Comparison of ENCODE assay signal across 7 cellular contexts in the genomic region with DNA sequence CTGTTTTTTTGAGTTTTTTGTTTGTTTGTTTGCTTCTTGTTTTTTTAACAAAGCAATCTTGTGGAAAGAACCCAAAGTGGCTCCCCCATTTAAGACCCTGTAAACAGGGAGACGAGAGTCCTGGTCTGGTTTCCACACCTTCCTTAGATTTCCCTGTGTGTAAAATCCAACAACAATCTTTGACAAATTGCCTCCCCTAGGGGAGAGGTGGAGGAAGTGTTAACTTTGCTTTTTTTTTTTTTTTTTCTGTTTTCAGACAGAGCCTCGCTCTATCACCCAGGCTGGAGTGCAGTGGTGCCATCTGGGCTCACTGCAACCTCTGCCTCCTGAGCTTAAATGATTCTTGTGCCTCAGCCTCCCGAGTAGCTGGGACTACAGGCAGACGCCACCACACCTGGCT.
A peak's percentile ranks its signal among the peaks of the same experiment; 100 is the strongest.
DNase-seq lines count a peak whose midpoint lies in the region; ATAC-seq, FAIRE-seq and TF ChIP-seq lines count a peak whose summit lies in the region.
"Not testable (repeated sequence)": the region's sequence is repeated elsewhere in the genome, so short reads cannot be mapped to it uniquely, and the experiment has no call there.

No MANE protein-coding gene starts in this region.

- H3K9me3 Mint-ChIP-seq in HFFc6 = not testable (repeated sequence)

- not testable (repeated sequence) for H4K20me1 ChIP-seq in K562 (replicated peaks; ENCODE audit: control insufficient read depth, insufficient read depth, low read length)

- WGBS in K562 (ENCODE audit: insufficient coverage, low coverage, missing lambda C conversion rate) = 0% methylated on average over 3 of the region's 4 CpGs
- WGBS in mesendoderm (ENCODE audit: extremely low coverage, insufficient coverage, low lambda C conversion rate) = no CpG with 5 or more reads among the region's 4 CpGs

- peak; percentile 10 to 29; a peak in 1 of 4 replicates for TF ChIP-seq RAD21 in K562 (CRISPR knock-in tag; conservative IDR thresholded peaks at IDR 0.05 in 1 of 2, IDR thresholded peaks at IDR 0.05 in 1 of 2)

- not testable (repeated sequence) for TF ChIP-seq POLR2A in K562 (conservative IDR thresholded peaks at IDR 0.05)

- H3K36me3 ChIP-seq in A673 (ENCODE audit: insufficient read depth, low read length, poor library complexity, severe bottlenecking); K562 (ENCODE audit: control insufficient read depth, insufficient read depth, low read length); mesendoderm (ENCODE audit: control insufficient read depth, insufficient read depth, low read length); parathyroid adenoma (ENCODE audit: control insufficient read depth, insufficient read depth, low read length): not testable (repeated sequence)

- not testable (repeated sequence) for H3K4me1 ChIP-seq in A673 (ENCODE audit: insufficient read depth, low read length, poor library complexity, severe bottlenecking); K562 (replicated peaks in 1 of 2; ENCODE audit: control insufficient read depth in 2 of 2, insufficient read depth in 2 of 2, low read length in 2 of 2); mesendoderm (ENCODE audit: control insufficient read depth, low read depth, low read length); parathyroid adenoma

- H3K79me2 ChIP-seq in K562 (ENCODE audit: control insufficient read depth, insufficient read depth, low read length); mesendoderm (ENCODE audit: control insufficient read depth, insufficient read depth, low read length); parathyroid adenoma: not testable (repeated sequence)

- H3K23ac ChIP-seq in mesendoderm (ENCODE audit: low read length) = not testable (repeated sequence)

- not testable (repeated sequence) for H3K4me3 Mint-ChIP-seq in HFFc6

- H2BK120ac ChIP-seq in mesendoderm (ENCODE audit: low read depth, low read length) = not testable (repeated sequence)

- H4K8ac ChIP-seq in mesendoderm (ENCODE audit: low read depth, low read length) = not testable (repeated sequence)

- not testable (repeated sequence) for H3K4me3 ChIP-seq in A673 (ENCODE audit: low read depth, low read length, poor library complexity, severe bottlenecking); GM12864 (ENCODE audit: low read depth, low read length); K562; epithelial cell of proximal tubule (ENCODE audit: low read depth, low read length); mesendoderm (ENCODE audit: low read length); parathyroid adenoma (ENCODE audit: low read depth, low read length)

- H4K5ac ChIP-seq in mesendoderm (ENCODE audit: low read length) = not testable (repeated sequence)

- not testable (repeated sequence) for H2BK15ac ChIP-seq in mesendoderm (replicated peaks; ENCODE audit: low read depth)

- not testable (repeated sequence) for H3K9ac ChIP-seq in K562 (ENCODE audit: insufficient read depth in 1 of 2, low read depth in 2 of 2, low read length in 2 of 2); mesendoderm (ENCODE audit: low read length); parathyroid adenoma

- TF ChIP-seq CTCF in A673 (conservative IDR thresholded peaks at IDR 0.05; ENCODE audit: low read depth, low read length) = 0 out of 2 replicates have a peak, but pooled peaks have one; percentile 18
- TF ChIP-seq CTCF in GM12864 (IDR thresholded peaks at IDR 0.05; ENCODE audit: low read depth, low read length, missing control alignments) = peak; percentile 8
- TF ChIP-seq CTCF in HFFc6 (IDR thresholded peaks at IDR 0.05) = peak; percentile 45
- TF ChIP-seq CTCF in K562 (IDR thresholded peaks at IDR 0.05 in 2 of 3, conservative IDR thresholded peaks at IDR 0.05 in 1 of 3; ENCODE audit: insufficient read depth in 2 of 3, low read depth in 1 of 3, low read length in 3 of 3) = peak in 2 of 3 experiments; percentile 15 to 48; a peak in 3 of 6 replicates
- TF ChIP-seq CTCF in epithelial cell of proximal tubule (conservative IDR thresholded peaks at IDR 0.05; ENCODE audit: low read depth, low read length) = peak; percentile 10
- TF ChIP-seq CTCF in parathyroid adenoma (IDR thresholded peaks at IDR 0.05) = peak; percentile 24

- not testable (repeated sequence) for TF ChIP-seq EP300 in K562 (IDR thresholded peaks at IDR 0.05; ENCODE audit: low read length)

- not testable (repeated sequence) for BruUV-seq in A673 (replicated peaks; lab: Mats Ljungman, UMichigan); K562 (replicated peaks; lab: Mats Ljungman, UMichigan)

- not testable (repeated sequence) for H3K27me3 ChIP-seq in A673 (replicated peaks; ENCODE audit: insufficient read depth, low read depth, low read length, poor library complexity); K562 (ENCODE audit: control insufficient read depth in 2 of 2, insufficient read depth in 2 of 2, low read length in 2 of 2); mesendoderm (ENCODE audit: insufficient read depth, low read length, poor library complexity); parathyroid adenoma (ENCODE audit: control insufficient read depth, insufficient read depth, low read length)

- H2BK5ac ChIP-seq in mesendoderm (ENCODE audit: low read length) = not testable (repeated sequence)

- ATAC-seq in K562 = not testable (repeated sequence)

- H3K9me3 ChIP-seq in A673 (ENCODE audit: low read depth, low read length, poor library complexity, severe bottlenecking); K562 (replicated peaks; ENCODE audit: control insufficient read depth, insufficient read depth, low read depth, low read length); parathyroid adenoma (ENCODE audit: control insufficient read depth, low read length): not testable (repeated sequence)

- DNase-seq in A673 (ENCODE audit: low spot score); GM12864 (ENCODE audit: low read depth); HFFc6; K562 (ENCODE audit: extremely low read depth in 1 of 4, low spot score in 3 of 4); epithelial cell of proximal tubule (ENCODE audit: low read depth): not testable (repeated sequence)
- DNase-seq in mesendoderm = peak; percentile 29

- POLR2A ChIA-PET in A673 (lab: Charles Lee; ENCODE audit: low non-redundant PET); K562 (lab: Yijun Ruan, JAX): not testable (repeated sequence)

- CTCF ChIA-PET in A673 (lab: Charles Lee); K562 (lab: Yijun Ruan, JAX; ENCODE audit: low intra/inter-chr PET ratio): not testable (repeated sequence)

- H3K27me3 Mint-ChIP-seq in HFFc6 (ENCODE audit: insufficient read depth) = peaks cover 17% of the 10 kb centered on the region

- H3K27ac ChIP-seq in A673 (ENCODE audit: low read depth, low read length, poor library complexity, severe bottlenecking); K562 (ENCODE audit: extremely low read depth, low read depth, low read length); mesendoderm (ENCODE audit: low read depth, low read length); parathyroid adenoma: not testable (repeated sequence)

- not testable (repeated sequence) for H3K4me2 ChIP-seq in K562 (ENCODE audit: insufficient read depth, low read length); mesendoderm (ENCODE audit: low read length); parathyroid adenoma (ENCODE audit: low read length)

- intact Hi-C loops in A673 (cut with micrococcal nuclease; ENCODE audit: unreplicated experiment) = not testable (repeated sequence)
- intact Hi-C loops in K562 (cut with micrococcal nuclease) = loop anchor here (10.0 kb wide), 1 partner anchor 106 kb away; no protein-coding TSS in a partner anchor

- H2AFZ ChIP-seq in K562 (ENCODE audit: low read depth, low read length); parathyroid adenoma: not testable (repeated sequence)

- H3K79me1 ChIP-seq in mesendoderm (ENCODE audit: low read length) = not testable (repeated sequence)

- H3K4ac ChIP-seq in mesendoderm (ENCODE audit: low read depth, low read length) = not testable (repeated sequence)

- H3K9me1 ChIP-seq in K562 (ENCODE audit: control insufficient read depth, insufficient read depth, low read length) = not testable (repeated sequence)

- H2AK5ac ChIP-seq in mesendoderm (ENCODE audit: low read length) = not testable (repeated sequence)

- not testable (repeated sequence) for H3K56ac ChIP-seq in mesendoderm (ENCODE audit: low read length)

- FAIRE-seq in K562 (lab: Jason Lieb, UNC) = not testable (repeated sequence)

- not testable (repeated sequence) for H3K36me3 Mint-ChIP-seq in HFFc6 (ENCODE audit: low read depth)

- H3K18ac ChIP-seq in mesendoderm (ENCODE audit: low read length) = not testable (repeated sequence)

- in situ Hi-C loops in K562 (cut with MboI) = loop anchor here (10.0 kb wide), 1 partner anchor 86 kb away; no protein-coding TSS in a partner anchor

- H3K4me1 Mint-ChIP-seq in HFFc6 (ENCODE audit: low read depth) = not testable (repeated sequence)

- not testable (repeated sequence) for H3K27ac Mint-ChIP-seq in HFFc6

TF ChIP-seq in K562, 482 proteins besides CTCF, POLR2A, EP300 and RAD21:
- peak; percentile 82 for TF ChIP-seq ZNF384 (IDR thresholded peaks at IDR 0.05; ENCODE audit: low read depth, low read length)
